In genomic region chr5:170746952-170747340, GRCh38 we compare ENCODE assay signal across 20 cellular contexts. TPM values are rescaled to one million over a fixed set of nuclear protein-coding genes. Genes with fewer than 3 reads are reported as not detected.
DNase-seq lines count a peak whose midpoint lies in the region; ATAC-seq and TF ChIP-seq lines count a peak whose summit lies in the region.
"Had no signal": no experiment of that assay in that cellular context is flagged by ENCODE, and none has a peak within 500 bp of the region (broad histone marks: within the 10 kb centered on the region; RNA-seq: fewer than 3 reads in every experiment).

No MANE protein-coding gene starts in this region.

- no peaks in the 10 kb centered on the region for H3K9me3 ChIP-seq in heart right ventricle
- H3K9me3 ChIP-seq in PC-9 (ENCODE audit: insufficient read depth, low read depth): no peaks in the 10 kb centered on the region
- H3K9me3 ChIP-seq in mesodermal cell (ENCODE audit: control insufficient read depth, low read length): no peaks in the 10 kb centered on the region
- no peaks in the 10 kb centered on the region for H3K9me3 ChIP-seq in stomach
- H3K9me3 ChIP-seq: BLaER1 had no signal

- H3K27ac ChIP-seq in heart right ventricle (peak overlapping the region; percentile 73 to 92 (median 86)), PC-9 (peak overlapping the region; percentile 96), mesodermal cell (ENCODE audit: low read depth, low read length, severe bottlenecking) (peak overlapping the region; percentile 64), stomach (peak overlapping the region in 3 of 5 donors; percentile 67 to 84 (median 69))
- H3K27ac ChIP-seq: BLaER1, GM23248, KMS-11 had no signal

- H3K9me2 ChIP-seq in PC-9 (ENCODE audit: insufficient read depth): no peaks in the 10 kb centered on the region

- peaks cover 48% of the 10 kb centered on the region for H3F3A ChIP-seq in PC-9 (ENCODE audit: insufficient read depth, low read depth)

- TF ChIP-seq EP300 in stomach (IDR thresholded peaks at IDR 0.05): no peak

- H3K4me2 ChIP-seq in PC-9: peak overlapping the region; percentile 82
- H3K4me2 ChIP-seq: BLaER1 had no signal

- no peak overlapping the region for H3K4me3 Mint-ChIP-seq in progenitor cell of endocrine pancreas (ENCODE audit: low read depth)
- H3K4me3 Mint-ChIP-seq: CD8-positive, alpha-beta T cell had no signal

- ATAC-seq in heart right ventricle (no peak), left ventricle myocardium superior (no peak)
- ATAC-seq: CD8-positive, alpha-beta T cell had no signal

- no peak overlapping the region for H3K27ac Mint-ChIP-seq in progenitor cell of endocrine pancreas
- H3K27ac Mint-ChIP-seq: CD8-positive, alpha-beta T cell had no signal

- no peaks in the 10 kb centered on the region for H3K9me3 Mint-ChIP-seq in progenitor cell of endocrine pancreas (ENCODE audit: low read depth)
- H3K9me3 Mint-ChIP-seq: CD8-positive, alpha-beta T cell had no signal

- no peaks in the 10 kb centered on the region for H3K36me3 ChIP-seq in heart right ventricle
- no peaks in the 10 kb centered on the region for H3K36me3 ChIP-seq in PC-9 (ENCODE audit: low read depth)
- no peaks in the 10 kb centered on the region for H3K36me3 ChIP-seq in mesodermal cell (ENCODE audit: control insufficient read depth, insufficient read depth, low read length)
- no peaks in the 10 kb centered on the region for H3K36me3 ChIP-seq in stomach
- H3K36me3 ChIP-seq: BLaER1 had no signal

- H3K27me3 ChIP-seq in heart right ventricle: peaks cover 0 to 21% (median 0%) of the 10 kb centered on the region in 7 donors
- no peaks in the 10 kb centered on the region for H3K27me3 ChIP-seq in PC-9 (ENCODE audit: insufficient read depth, low read depth)
- peaks cover 0 to 33% (median 7%) of the 10 kb centered on the region in 3 donors for H3K27me3 ChIP-seq in stomach
- H3K27me3 ChIP-seq: BLaER1 had no signal

- TF ChIP-seq CTCF in heart right ventricle (IDR thresholded peaks at IDR 0.05) (no peak), PC-9 (conservative IDR thresholded peaks at IDR 0.05) (no peak), stomach (IDR thresholded peaks at IDR 0.05) (no peak), progenitor cell of endocrine pancreas (IDR thresholded peaks at IDR 0.05; ENCODE audit: unreplicated experiment) (no peak)

- peak overlapping the region in 3 of 10 donors; percentile 24 to 47 (median 31) for H3K4me3 ChIP-seq in heart right ventricle
- no peak overlapping the region for H3K4me3 ChIP-seq in PC-9
- H3K4me3 ChIP-seq in mesodermal cell (ENCODE audit: extremely low read depth, insufficient read depth, low read length, poor library complexity, severe bottlenecking): no peak overlapping the region
- no peak overlapping the region for H3K4me3 ChIP-seq in stomach
- H3K4me3 ChIP-seq: BLaER1, GM23248 had no signal

- no peak for TF ChIP-seq POLR2A in stomach (IDR thresholded peaks at IDR 0.05)

- POLR2A ChIA-PET in PC-9 (lab: Charles Lee; ENCODE audit: unreplicated experiment): no interaction called here

- H3K36me3 Mint-ChIP-seq in progenitor cell of endocrine pancreas (ENCODE audit: insufficient read depth): no peaks in the 10 kb centered on the region
- H3K36me3 Mint-ChIP-seq: CD8-positive, alpha-beta T cell had no signal

- no peaks in the 10 kb centered on the region for H4K20me1 ChIP-seq in PC-9 (ENCODE audit: insufficient read depth)
- H4K20me1 ChIP-seq: BLaER1 had no signal

- peaks cover 8% of the 10 kb centered on the region; the same call in 1 of the 2 replicates for H3K79me2 ChIP-seq in PC-9 (ENCODE audit: low read depth)

- H3K4me1 ChIP-seq in heart right ventricle (peaks cover 16 to 78% (median 66%) of the 10 kb centered on the region in 9 donors), PC-9 (replicated peaks; ENCODE audit: insufficient read depth) (peaks cover 69% of the 10 kb centered on the region), mesodermal cell (ENCODE audit: control insufficient read depth, insufficient read depth, low read length, poor library complexity, severe bottlenecking) (peaks cover 5% of the 10 kb centered on the region), stomach (peaks cover 33 to 68% (median 49%) of the 10 kb centered on the region in 4 donors)

- BruUV-seq in PC-9 (replicated peaks; lab: Mats Ljungman, UMichigan): no TSS peak

- peaks cover 37% of the 10 kb centered on the region for H3K27me3 Mint-ChIP-seq in progenitor cell of endocrine pancreas

- peaks cover 24% of the 10 kb centered on the region for H3K4me1 Mint-ChIP-seq in progenitor cell of endocrine pancreas (ENCODE audit: low read depth)

- CTCF ChIA-PET in PC-9 (lab: Charles Lee): no interaction called here

- intact Hi-C loops in heart right ventricle (cut with DNase I) (loop anchor here in 6 of 10 donors (2.0 to 10.0 kb wide), 4 partner anchors 44 to 598 kb away; no protein-coding TSS in a partner anchor), left ventricle myocardium superior (cut with micrococcal nuclease) (no loop called here), PC-9 (cut with micrococcal nuclease; ENCODE audit: unreplicated experiment) (loop anchor here (1.0 to 10.0 kb wide), 3 partner anchors 10 to 1158 kb away; no protein-coding TSS in a partner anchor), stomach (cut with DNase I; ENCODE audit: low total_unique reads) (no loop called here)

- 79 to 81% methylated on average over 12 of the region's 12 CpGs for WGBS in heart right ventricle, 2 donors
- WGBS in mesodermal cell (ENCODE audit: insufficient coverage in 2 of 2), 2 experiments: 90 to 93% methylated on average over 10 of the region's 12 CpGs
- WGBS in stomach, 5 donors: 89 to 95% (median 92%) methylated on average over 12 of the region's 12 CpGs

- DNase-seq in heart right ventricle (no peak), left ventricle myocardium superior (no peak), PC-9 (no peak), stomach (no peak), progenitor cell of endocrine pancreas (ENCODE audit: low spot score, unreplicated experiment) (no peak), NCI-H1417 treated with DMSO at 0.1 percent for 48 hours (lab: John Stamatoyannopoulos, UW) (no peak)
- DNase-seq in activated CD4-positive, alpha-beta T cell treated with anti-CD3 and anti-CD28 coated beads, Interleukin-2, amount 50 U/mL, for 4 hours: no peak
- DNase-seq: CD8-positive, alpha-beta T cell; DND-41; GM23248; NCI-H1092 treated with DMSO at 0.1 percent for 48 hours; NCI-H187; NCI-H446; NCI-H69 had no signal

- no peak overlapping the region for H2AFZ ChIP-seq in PC-9
- H2AFZ ChIP-seq: GM23248 had no signal

RNA-seq across cellular contexts. Expression of gene GABRP, which starts 36.6 kb away (rescaled TPM):
- total RNA-seq in heart right ventricle (1 to 10 TPM in 2 of 10 donors, under 1 TPM in 7, not detected in 1; 0.07 to 1.6 (median 0.49) TPM), left ventricle myocardium superior (not detected), PC-9 (2021) (2.1 and 5.2 TPM in 2 replicates), stomach (1 to 10 TPM in 1 of 5 donors, under 1 TPM in 2, not detected in 2; under 0.01 to 4.5 (median 0.55) TPM), progenitor cell of endocrine pancreas (3.1 and 5.1 TPM in 2 replicates)
- polyA plus RNA-seq in heart right ventricle (under 1 TPM; 0.14 to 0.37 TPM), stomach (10 to 100 TPM in 1 of 3 donors, 1 to 10 TPM in 1, under 1 TPM in 1; 0.92 to 31.7 (median 1.2) TPM)
- polyA plus RNA-seq in mesodermal cell (2013, experiment 1 of 2): 3.0 TPM
- 2.3 TPM for polyA plus RNA-seq in mesodermal cell (2013, experiment 2 of 2)
- total RNA-seq: CD8-positive, alpha-beta T cell; GM23248; M059J; OCI-LY7; RPMI7951 had no signal
- polyA plus RNA-seq: GM23248 had no signal

Comparison
In these comparisons a context has a peak if more than half of its experiments do, and no peak if none do; other contexts are left out.
1. intact Hi-C loops: an anchor here in heart right ventricle (2.0 to 10.0 kb wide) and PC-9 (1.0 to 10.0 kb wide); none called in left ventricle myocardium superior and stomach.